Comparison of ENCODE assay signal across 21 cellular contexts in the genomic region with DNA sequence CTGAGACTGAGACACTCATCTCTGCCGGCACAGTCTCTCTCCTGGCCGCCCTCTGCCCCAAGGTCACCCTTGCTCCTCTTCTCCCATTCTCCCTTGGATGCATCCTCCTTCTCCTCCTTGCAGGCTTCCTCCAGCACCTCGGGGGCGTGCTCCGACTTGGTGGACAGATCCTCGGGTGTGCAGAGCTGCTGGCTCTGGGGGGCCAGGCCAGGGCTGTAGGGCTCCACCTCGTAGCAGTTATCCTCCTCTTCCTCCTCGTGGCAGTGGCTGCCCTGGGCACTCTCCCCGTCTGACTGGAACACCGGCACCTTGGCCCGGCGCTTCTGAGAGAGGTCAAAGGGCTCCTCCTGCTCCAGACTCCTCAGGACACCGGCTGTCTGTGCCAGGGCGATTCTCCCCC.
A peak's percentile ranks its signal among the peaks of the same experiment; 100 is the strongest.
DNase-seq lines count a peak whose midpoint lies in the region; ATAC-seq and TF ChIP-seq lines count a peak whose summit lies in the region.
"Had no signal": no experiment of that assay in that cellular context is flagged by ENCODE, and none has a peak within 500 bp of the region (broad histone marks: within the 10 kb centered on the region; RNA-seq: fewer than 3 reads in every experiment).

No MANE protein-coding gene starts in this region.

- no peak for TF ChIP-seq CTCF in heart right ventricle (IDR thresholded peaks at IDR 0.05)
- no peak for TF ChIP-seq CTCF in psoas muscle (IDR thresholded peaks at IDR 0.05)

- H3K36me3 Mint-ChIP-seq in memory B cell: no peaks in the 10 kb centered on the region

- no peak overlapping the region for H3K27ac ChIP-seq in right cardiac atrium (ENCODE audit: low read length)
- no peak overlapping the region for H3K27ac ChIP-seq in heart right ventricle
- peak overlapping the region; percentile 80 for H3K27ac ChIP-seq in psoas muscle
- H3K27ac ChIP-seq: 22Rv1, SJSA1 had no signal

- no peaks in the 10 kb centered on the region for H3K9me3 ChIP-seq in right cardiac atrium (ENCODE audit: control insufficient read depth, low read length)
- H3K9me3 ChIP-seq in heart right ventricle: no peaks in the 10 kb centered on the region
- H3K9me3 ChIP-seq in psoas muscle: no peaks in the 10 kb centered on the region
- H3K9me3 ChIP-seq: BE2C, SJSA1 had no signal

- H3K4me3 ChIP-seq in right cardiac atrium (ENCODE audit: low read length): no peak overlapping the region
- no peak overlapping the region for H3K4me3 ChIP-seq in heart right ventricle
- H3K4me3 ChIP-seq in psoas muscle: no peak overlapping the region
- H3K4me3 ChIP-seq: SJSA1 had no signal

- intact Hi-C loops in right cardiac atrium (cut with DNase I) (no loop called here), heart right ventricle (cut with DNase I) (loop anchor here in 1 of 10 donors (10.0 kb wide), 1 partner anchor 69 kb away; no protein-coding TSS in a partner anchor), psoas muscle (cut with DNase I) (no loop called here), left colon (cut with DNase I, micrococcal nuclease) (no loop called here)

- H3K27ac Mint-ChIP-seq in memory B cell: peak overlapping the region; percentile 53

- H3K27me3 ChIP-seq in right cardiac atrium (ENCODE audit: control insufficient read depth, insufficient read depth) (no peaks in the 10 kb centered on the region), heart right ventricle (no peaks in the 10 kb centered on the region), psoas muscle (ENCODE audit: insufficient read depth in 3 of 3, low read length in 2 of 3) (no peaks in the 10 kb centered on the region)
- H3K27me3 ChIP-seq: BE2C, SJSA1 had no signal

- no peaks in the 10 kb centered on the region for H3K9me3 Mint-ChIP-seq in memory B cell

- no peak overlapping the region for H3K4me3 Mint-ChIP-seq in memory B cell

- DNase-seq in right cardiac atrium (peak in 2 of 3 donors; percentile 38 to 55), heart right ventricle (no peak), memory B cell (ENCODE audit: low spot score in 2 of 2) (no peak), psoas muscle (no peak), cortex of kidney (lab: John Stamatoyannopoulos, UW) (no peak), NCI-H524 (lab: John Stamatoyannopoulos, UW) (no peak), left colon (no peak), NCI-H510A (lab: John Stamatoyannopoulos, UW) (no peak)
- DNase-seq: BE2C, Calu3, DMS79 treated with DMSO at 0.1 percent for 48 hours, GF-D8, KG1, MM.1S, NCI-H2029, NCI-H446 treated with DMSO at 0.1 percent for 48 hours, NCI-H69, Right ventricle myocardium superior, RPMI8226 had no signal

- ATAC-seq in right cardiac atrium (no peak), heart right ventricle (no peak), memory B cell (ENCODE audit: low read depth) (no peak), psoas muscle (peak in 1 of 4 donors; percentile 5), left colon (no peak)

- WGBS in right cardiac atrium: 81% methylated on average over 14 of the region's 14 CpGs
- 76 to 86% methylated on average over 14 of the region's 14 CpGs for WGBS in heart right ventricle, 2 donors
- 56 to 73% (median 62%) methylated on average over 14 of the region's 14 CpGs for WGBS in psoas muscle, 3 donors

- H3K36me3 ChIP-seq in heart right ventricle: peaks cover 0 to 58% (median 7%) of the 10 kb centered on the region in 9 donors
- no peaks in the 10 kb centered on the region for H3K36me3 ChIP-seq in psoas muscle (ENCODE audit: insufficient read depth in 1 of 2, low read depth in 1 of 2)
- H3K36me3 ChIP-seq: BE2C, SJSA1 had no signal

- no peaks in the 10 kb centered on the region for H3K27me3 Mint-ChIP-seq in memory B cell

- peaks cover 3% of the 10 kb centered on the region for H3K4me1 Mint-ChIP-seq in memory B cell

- H3K4me1 ChIP-seq in right cardiac atrium (ENCODE audit: control insufficient read depth, insufficient read depth, low read length) (peaks cover 4% of the 10 kb centered on the region), heart right ventricle (peaks cover 0 to 58% (median 27%) of the 10 kb centered on the region in 9 donors), psoas muscle (peaks cover 57% of the 10 kb centered on the region)

Comparison
In these comparisons a context has a peak if more than half of its experiments do, and no peak if none do; other contexts are left out.
1. DNase-seq: peak in right cardiac atrium (2 of 3); none in heart right ventricle (0 of 2), memory B cell (0 of 2), psoas muscle (0 of 2), cortex of kidney (single experiment), NCI-H524 (0 of 2), left colon (0 of 2) and NCI-H510A (single experiment).